ENCODE assay signal across 22 cellular contexts in the genomic region with DNA sequence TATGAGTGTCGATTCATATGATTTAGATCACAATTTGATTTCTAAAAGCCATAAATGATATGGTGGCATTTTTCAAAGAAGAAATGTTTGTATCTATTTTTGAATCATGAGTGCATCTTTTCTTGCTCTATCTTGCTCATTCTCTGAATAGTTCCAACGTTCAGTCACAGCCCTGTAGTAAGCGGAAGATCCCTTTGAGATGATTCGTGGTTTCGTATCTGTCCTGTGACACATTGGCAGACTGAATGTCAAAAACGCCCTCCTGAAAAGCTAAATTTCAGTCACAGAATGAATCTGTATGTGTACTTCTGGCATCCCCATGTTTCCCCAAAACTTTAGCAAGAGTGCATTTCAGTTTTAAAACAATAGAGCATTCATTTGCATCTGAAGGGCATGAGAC.
"Had no signal": no experiment of that assay in that cellular context is flagged by ENCODE, and none has a peak within 500 bp of the region (broad histone marks: within the 10 kb centered on the region; RNA-seq: fewer than 3 reads in every experiment).

No MANE protein-coding gene starts in this region.

- H3K4me3 ChIP-seq: thoracic aorta, upper lobe of right lung had no signal

- H3K27ac Mint-ChIP-seq: activated naive CD8-positive, alpha-beta T cell treated with anti-CD3 and anti-CD28 coated beads for 36 hours; natural killer cell; T-cell; T-helper 2 cell treated with Interferon-gamma antibody and Interleukin-4, amounts not matched to agents 5 μg/mL and 100 μg/mL, for 36 hours had no signal

- H3K4me3 Mint-ChIP-seq: activated naive CD8-positive, alpha-beta T cell treated with anti-CD3 and anti-CD28 coated beads for 36 hours; activated T-cell treated with anti-CD3 and anti-CD28 coated beads, Interleukin-2, amount 50 U/mL, for 4 hours; natural killer cell; T-cell; T-helper 2 cell treated with Interferon-gamma antibody and Interleukin-4, amounts not matched to agents 5 μg/mL and 100 μg/mL, for 36 hours had no signal

- H3K4me1 Mint-ChIP-seq: activated naive CD8-positive, alpha-beta T cell treated with anti-CD3 and anti-CD28 coated beads for 36 hours; natural killer cell; T-cell had no signal

- H3K9me3 Mint-ChIP-seq: activated naive CD8-positive, alpha-beta T cell treated with anti-CD3 and anti-CD28 coated beads for 36 hours; activated T-cell treated with anti-CD3 and anti-CD28 coated beads, Interleukin-2, amount 50 U/mL, for 4 hours; T-helper 2 cell treated with Interferon-gamma antibody and Interleukin-4, amounts not matched to agents 5 μg/mL and 100 μg/mL, for 36 hours had no signal

- ATAC-seq: activated T-cell treated with anti-CD3 and anti-CD28 coated beads, Interleukin-2, amount 50 U/mL, for 4 hours; left ventricle myocardium superior; natural killer cell; sciatic nerve; T-cell; upper lobe of right lung had no signal

- H3K36me3 Mint-ChIP-seq: activated naive CD8-positive, alpha-beta T cell treated with anti-CD3 and anti-CD28 coated beads for 36 hours; natural killer cell; T-cell had no signal

- H3K27me3 Mint-ChIP-seq: activated naive CD8-positive, alpha-beta T cell treated with anti-CD3 and anti-CD28 coated beads for 36 hours; T-cell had no signal

- DNase-seq: activated CD4-positive, alpha-beta T cell treated with anti-CD3 and anti-CD28 coated beads, Interleukin-2, amount 50 U/mL, for 1 hour; activated CD4-positive, CD25-positive, alpha-beta regulatory T cell treated with anti-CD3 and anti-CD28 coated beads, Interleukin-2, amount 50 U/mL, for 72 hours; activated CD8-positive, alpha-beta memory T cell treated with anti-CD3 and anti-CD28 coated beads, Interleukin-2, amount 50 U/mL, for 48 hours; activated naive CD4-positive, alpha-beta T cell treated with Interleukin-2 at 50 U/mL for 16 hours; activated naive CD8-positive, alpha-beta T cell treated with anti-CD3 and anti-CD28 coated beads for 36 hours; activated T-cell treated with anti-CD3 and anti-CD28 coated beads, Interleukin-2, amount 50 U/mL, for 4 hours; amniotic stem cell; cerebellar nuclear complex; erythroblast; hippocampal formation; left ventricle myocardium superior; mammary epithelial cell; midbrain; natural killer cell; stimulated activated CD4-positive, alpha-beta T cell treated with anti-CD3 and anti-CD28 coated beads, Interleukin-4, amount 100 ng/mL, for 1 hour; stimulated activated naive CD4-positive, alpha-beta T cell; T-cell; upper lobe of right lung; WERI-Rb-1 had no signal
